In the genomic region with DNA sequence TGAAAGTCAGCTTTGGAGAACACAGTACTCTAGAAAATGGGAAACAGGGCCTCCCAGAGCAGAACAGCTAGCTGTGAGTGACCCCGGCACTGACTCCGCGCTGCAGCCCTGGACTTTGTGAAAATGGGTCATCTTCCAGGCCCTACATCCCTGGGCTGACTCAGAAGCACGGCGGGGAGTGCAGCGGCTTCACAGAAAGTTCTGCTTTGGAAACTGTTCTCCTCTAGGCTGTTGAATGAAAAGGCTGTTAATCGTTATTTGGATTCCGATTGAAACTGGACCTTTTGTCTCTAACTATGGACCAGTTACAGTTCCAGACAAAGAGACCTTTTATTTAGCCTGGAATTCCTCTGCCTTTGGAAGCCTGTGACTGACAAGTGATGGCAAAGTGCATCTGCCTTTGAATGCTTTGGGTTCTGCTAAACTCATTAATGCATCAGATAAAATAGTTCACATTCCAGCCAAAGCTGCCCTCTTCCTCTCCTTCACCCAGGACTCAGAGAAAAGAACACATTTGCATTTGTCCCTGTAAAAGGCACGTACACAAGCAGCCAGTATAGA, we compare ENCODE assay signal across 9 cellular contexts.
DNase-seq lines count a peak whose midpoint lies in the region; ATAC-seq and TF ChIP-seq lines count a peak whose summit lies in the region.
"Had no signal": no experiment of that assay in that cellular context is flagged by ENCODE, and none has a peak within 500 bp of the region (broad histone marks: within the 10 kb centered on the region; RNA-seq: fewer than 3 reads in every experiment).

No MANE protein-coding gene starts in this region.

- H3K4me1 ChIP-seq in mucosa of rectum (ENCODE audit: control insufficient read depth in 2 of 2, insufficient read depth in 2 of 2, low read length in 2 of 2): peaks cover 5 to 9% of the 10 kb centered on the region in 2 donors
- peaks cover 3 to 71% (median 40%) of the 10 kb centered on the region in 4 donors for H3K4me1 ChIP-seq in tibial nerve

- H3K36me3 ChIP-seq in mucosa of rectum (ENCODE audit: control insufficient read depth in 2 of 2, insufficient read depth in 2 of 2, low read length in 2 of 2) (no peaks in the 10 kb centered on the region), tibial nerve (no peaks in the 10 kb centered on the region)

- in situ Hi-C loops in SK-MEL-5 (cut with HindIII; ENCODE audit: low pct_unique_long_range_greater_than_20kb, low sequenced_read_pairs): no loop called here

- H3K9ac ChIP-seq in mucosa of rectum (ENCODE audit: low read depth in 1 of 2, low read length in 2 of 2): no peak overlapping the region

- TF ChIP-seq EP300 in tibial nerve (IDR thresholded peaks at IDR 0.05): peak in 1 of 2 donors; percentile 80

- H3K9me3 ChIP-seq in mucosa of rectum (ENCODE audit: control insufficient read depth in 2 of 2, low read length in 2 of 2) (no peaks in the 10 kb centered on the region), tibial nerve (no peaks in the 10 kb centered on the region)

- H3K4me3 ChIP-seq in fibroblast of mammary gland (ENCODE audit: control insufficient read depth, low read depth, low read length): no peak overlapping the region
- no peak overlapping the region for H3K4me3 ChIP-seq in mucosa of rectum (ENCODE audit: low read length in 2 of 2)
- no peak overlapping the region for H3K4me3 ChIP-seq in tibial nerve

- 24 to 25% methylated on average over 9 of the region's 9 CpGs for WGBS in tibial nerve, 2 donors

- H3K27ac ChIP-seq in mucosa of rectum (ENCODE audit: low read depth in 2 of 2, low read length in 2 of 2) (peak overlapping the region; percentile 1 to 7), tibial nerve (peak overlapping the region in 3 of 4 donors; percentile 65 to 92 (median 84))

- H3K27me3 ChIP-seq in mucosa of rectum (ENCODE audit: control insufficient read depth in 2 of 2, insufficient read depth in 2 of 2, low read length in 2 of 2) (no peaks in the 10 kb centered on the region), tibial nerve (no peaks in the 10 kb centered on the region)

- no peak for ATAC-seq in GM18511 (IDR thresholded peaks at IDR 0.05; ENCODE audit: unreplicated experiment)
- ATAC-seq: natural killer cell treated with Interleukin-12 subunit alpha and Interleukin-12 subunit beta and Interleukin-15 and Interleukin-18, amount 100 ng/mL, for 72 hours had no signal

- no peak for TF ChIP-seq POLR2A in tibial nerve (IDR thresholded peaks at IDR 0.05)

- TF ChIP-seq CTCF in fibroblast of mammary gland (conservative IDR thresholded peaks at IDR 0.05; ENCODE audit: control insufficient read depth, insufficient read depth, low read depth, low read length) (no peak), tibial nerve (IDR thresholded peaks at IDR 0.05) (no peak)

- DNase-seq in SK-MEL-5 (ENCODE audit: low read depth, low spot score) (peak; percentile 96), fibroblast of mammary gland (ENCODE audit: low read depth) (peak; percentile 74), tibial nerve (ENCODE audit: low spot score in 2 of 2) (peak; percentile 36 to 48), DMS153 (lab: John Stamatoyannopoulos, UW) (no peak), NCI-H2196 (lab: John Stamatoyannopoulos, UW; ENCODE audit: unreplicated experiment) (no peak)
- DNase-seq in stimulated activated naive CD4-positive, alpha-beta T cell (lab: John Stamatoyannopoulos, UW): no peak

Comparison
In these comparisons a context has a peak if more than half of its experiments do, and no peak if none do; other contexts are left out.
1. DNase-seq: peak in SK-MEL-5 (single experiment), fibroblast of mammary gland (single experiment) and tibial nerve (2 of 2); none in stimulated activated naive CD4-positive, alpha-beta T cell (0 of 6), DMS153 (single experiment) and NCI-H2196 (single experiment).